ENCODE assay signal across 10 cellular contexts in genomic region chr2:235940330-235940729, GRCh38.
DNase-seq lines count a peak whose midpoint lies in the region; ATAC-seq, FAIRE-seq and TF ChIP-seq lines count a peak whose summit lies in the region.
"Had no signal": no experiment of that assay in that cellular context is flagged by ENCODE, and none has a peak within 500 bp of the region (broad histone marks: within the 10 kb centered on the region; RNA-seq: fewer than 3 reads in every experiment).

No MANE protein-coding gene starts in this region.

- H3K36me3 ChIP-seq in SK-N-SH (replicated peaks in 1 of 2; ENCODE audit: control insufficient read depth in 1 of 2, insufficient read depth in 2 of 2, low read length in 1 of 2) (no peaks in the 10 kb centered on the region), gastroesophageal sphincter (peaks cover 0 to 39% of the 10 kb centered on the region in 2 donors), pancreas (no peaks in the 10 kb centered on the region)

- intact Hi-C loops in pancreas (cut with DNase I) = no loop called here

- H3K4me1 ChIP-seq in SK-N-SH (ENCODE audit: control insufficient read depth in 1 of 2, insufficient read depth in 2 of 2, low read depth in 1 of 2, low read length in 1 of 2) (peaks cover 9 to 18% of the 10 kb centered on the region in 2 experiments; a peak in 2 of 4 replicates), gastroesophageal sphincter (peaks cover 0 to 13% (median 0%) of the 10 kb centered on the region in 3 donors), pancreas (no peaks in the 10 kb centered on the region)

- POLR2A ChIA-PET in SK-N-SH (lab: Yijun Ruan, JAX) = no interaction called here

- H3K27ac ChIP-seq in SK-N-SH (ENCODE audit: low read depth in 2 of 2, low read length in 1 of 2) (peak overlapping the region; percentile 69 to 84), gastroesophageal sphincter (no peak overlapping the region), pancreas (no peak overlapping the region)

- H3K9me3 ChIP-seq in SK-N-SH (no peaks in the 10 kb centered on the region), gastroesophageal sphincter (peaks cover 0 to 6% (median 0%) of the 10 kb centered on the region in 3 donors), pancreas (no peaks in the 10 kb centered on the region)

- no peak for TF ChIP-seq CTCF in SK-N-SH (IDR thresholded peaks at IDR 0.05)
- no peak for TF ChIP-seq CTCF in gastroesophageal sphincter (IDR thresholded peaks at IDR 0.05)
- TF ChIP-seq CTCF in pancreas (IDR thresholded peaks at IDR 0.05) = no peak

- H3K27me3 ChIP-seq in SK-N-SH (ENCODE audit: insufficient read depth) (no peaks in the 10 kb centered on the region), gastroesophageal sphincter (no peaks in the 10 kb centered on the region), pancreas (no peaks in the 10 kb centered on the region)

- ATAC-seq in gastroesophageal sphincter (peak; percentile 78), pancreas (peak in 3 of 4 donors; percentile 38 to 65 (median 50)), GM19351 (IDR thresholded peaks at IDR 0.05; ENCODE audit: unreplicated experiment) (no peak)

- H3K9me2 ChIP-seq in SK-N-SH = no peaks in the 10 kb centered on the region

- H3F3A ChIP-seq in SK-N-SH (replicated peaks; ENCODE audit: insufficient read depth) = peaks cover 13% of the 10 kb centered on the region

- no peak overlapping the region for H2AFZ ChIP-seq in SK-N-SH (ENCODE audit: low read depth)

- no peaks in the 10 kb centered on the region for H4K20me1 ChIP-seq in SK-N-SH (ENCODE audit: insufficient read depth)

- no peak for TF ChIP-seq RAD21 in SK-N-SH (IDR thresholded peaks at IDR 0.05; ENCODE audit: low read length)

- DNase-seq in ELF-1 (ENCODE audit: low read depth, low spot score) = peak; percentile 54
- DNase-seq in SK-N-SH = peak; percentile 75
- DNase-seq in pancreas = peak in 2 of 6 donors; percentile 22 to 26
- DNase-seq in stimulated activated CD8-positive, alpha-beta memory T cell treated with anti-CD3 and anti-CD28 coated beads, Interleukin-4, amount 100 ng/mL, for 48 hours = no peak
- DNase-seq in GM19239 (ENCODE audit: insufficient read length, low spot score) = no peak
- no peak for DNase-seq in CD1c-positive myeloid dendritic cell (ENCODE audit: extremely low spot score)
- DNase-seq: GF-D8, T-helper 2 cell had no signal

- WGBS in SK-N-SH (ENCODE audit: low lambda C conversion rate) = 3% methylated on average over 8 of the region's 8 CpGs
- WGBS in gastroesophageal sphincter (ENCODE audit: low coverage in 1 of 2), 2 donors = 68 to 73% methylated on average over 7 to 8 of the region's 8 CpGs
- WGBS in pancreas, 2 donors = 92 to 93% methylated on average over 8 of the region's 8 CpGs

- FAIRE-seq in pancreas (lab: Jason Lieb, UNC) = no peak
- FAIRE-seq in GM19239 (lab: Jason Lieb, UNC) = no peak

- peak overlapping the region; percentile 19; the same call in 1 of the 2 replicates for H3K4me2 ChIP-seq in SK-N-SH

- H3K9ac ChIP-seq in SK-N-SH = peak overlapping the region; percentile 2; the same call in 1 of the 2 replicates

- H3K4me3 ChIP-seq in SK-N-SH (ENCODE audit: low read depth in 2 of 2, low read length in 1 of 2) = no peak overlapping the region
- H3K4me3 ChIP-seq in gastroesophageal sphincter = no peak overlapping the region
- H3K4me3 ChIP-seq in pancreas = no peak overlapping the region

- CTCF ChIA-PET in SK-N-SH (lab: Yijun Ruan, JAX) = no interaction called here

- TF ChIP-seq EP300 in SK-N-SH (IDR thresholded peaks at IDR 0.05; ENCODE audit: borderline replicate concordance in 1 of 2, low read depth in 1 of 2, low read length in 1 of 2) (peak; percentile 40 to 71; a peak in 2 of 4 replicates), gastroesophageal sphincter (IDR thresholded peaks at IDR 0.05) (no peak)

- no peak for TF ChIP-seq POLR2A in gastroesophageal sphincter (IDR thresholded peaks at IDR 0.05)

- H3K79me2 ChIP-seq in SK-N-SH (ENCODE audit: insufficient read depth) = no peaks in the 10 kb centered on the region

TF ChIP-seq in SK-N-SH, 30 proteins besides CTCF, POLR2A, EP300 and RAD21:
- TF ChIP-seq FOSL2 (IDR thresholded peaks at IDR 0.05; ENCODE audit: borderline replicate concordance, low read depth) = peak; percentile 92
- peak; percentile 41 for TF ChIP-seq CHD2 (IDR thresholded peaks at IDR 0.05; ENCODE audit: low read length, partially characterized antibody)
- peak; percentile 95 for TF ChIP-seq PBX3 (IDR thresholded peaks at IDR 0.05)
- peak; percentile 61; the same call in 1 of the 2 replicates for TF ChIP-seq NFIC (IDR thresholded peaks at IDR 0.05; ENCODE audit: borderline replicate concordance)
- TF ChIP-seq USF1 (IDR thresholded peaks at IDR 0.05; ENCODE audit: borderline replicate concordance, low read depth) = no peak
- TF ChIP-seq USF2 (IDR thresholded peaks at IDR 0.05; ENCODE audit: borderline replicate concordance, low read depth, low read length) = no peak
- TF ChIP-seq IRF3 (IDR thresholded peaks at IDR 0.05; ENCODE audit: low read depth, low read length) = no peak
- no peak for TF ChIP-seq MEF2A (IDR thresholded peaks at IDR 0.05; ENCODE audit: borderline replicate concordance, low read depth)
- TF ChIP-seq MXI1 (IDR thresholded peaks at IDR 0.05; ENCODE audit: low read depth, low read length) = peak; percentile 44; the same call in 1 of the 2 replicates
- peak; percentile 64 for TF ChIP-seq TEAD4 (IDR thresholded peaks at IDR 0.05; ENCODE audit: borderline replicate concordance, insufficient read depth)
- peak; percentile 94 for TF ChIP-seq JUND (IDR thresholded peaks at IDR 0.05)
- TF ChIP-seq RXRA (IDR thresholded peaks at IDR 0.05; ENCODE audit: borderline replicate concordance, low read depth) = peak; percentile 32; the same call in 1 of the 2 replicates
- 0 out of 2 replicates have a peak, but pooled peaks have one; percentile 59 for TF ChIP-seq POLR2AphosphoS5 (IDR thresholded peaks at IDR 0.05; ENCODE audit: low read depth, low read length)
- TF ChIP-seq SIN3A (IDR thresholded peaks at IDR 0.05; ENCODE audit: borderline replicate concordance, low read depth, low read length) = peak; percentile 86; the same call in 1 of the 2 replicates
- peak; percentile 92 for TF ChIP-seq TCF12 (IDR thresholded peaks at IDR 0.05)
- TF ChIP-seq MAX (IDR thresholded peaks at IDR 0.05; ENCODE audit: low read depth) = peak; percentile 81
TF ChIP-seq in SK-N-SH: peak in this region for 12.

Comparison
In these comparisons a context has a peak if more than half of its experiments do, and no peak if none do; other contexts are left out.
1. DNase-seq: peak in ELF-1 (single experiment) and SK-N-SH (single experiment); none in stimulated activated CD8-positive, alpha-beta memory T cell treated with anti-CD3 and anti-CD28 coated beads, Interleukin-4, amount 100 ng/mL, for 48 hours (single experiment), GM19239 (single experiment) and CD1c-positive myeloid dendritic cell (single experiment).
2. H3K27ac ChIP-seq: peak in SK-N-SH (2 of 2); none in gastroesophageal sphincter (0 of 4) and pancreas (0 of 4).